In the genomic region with DNA sequence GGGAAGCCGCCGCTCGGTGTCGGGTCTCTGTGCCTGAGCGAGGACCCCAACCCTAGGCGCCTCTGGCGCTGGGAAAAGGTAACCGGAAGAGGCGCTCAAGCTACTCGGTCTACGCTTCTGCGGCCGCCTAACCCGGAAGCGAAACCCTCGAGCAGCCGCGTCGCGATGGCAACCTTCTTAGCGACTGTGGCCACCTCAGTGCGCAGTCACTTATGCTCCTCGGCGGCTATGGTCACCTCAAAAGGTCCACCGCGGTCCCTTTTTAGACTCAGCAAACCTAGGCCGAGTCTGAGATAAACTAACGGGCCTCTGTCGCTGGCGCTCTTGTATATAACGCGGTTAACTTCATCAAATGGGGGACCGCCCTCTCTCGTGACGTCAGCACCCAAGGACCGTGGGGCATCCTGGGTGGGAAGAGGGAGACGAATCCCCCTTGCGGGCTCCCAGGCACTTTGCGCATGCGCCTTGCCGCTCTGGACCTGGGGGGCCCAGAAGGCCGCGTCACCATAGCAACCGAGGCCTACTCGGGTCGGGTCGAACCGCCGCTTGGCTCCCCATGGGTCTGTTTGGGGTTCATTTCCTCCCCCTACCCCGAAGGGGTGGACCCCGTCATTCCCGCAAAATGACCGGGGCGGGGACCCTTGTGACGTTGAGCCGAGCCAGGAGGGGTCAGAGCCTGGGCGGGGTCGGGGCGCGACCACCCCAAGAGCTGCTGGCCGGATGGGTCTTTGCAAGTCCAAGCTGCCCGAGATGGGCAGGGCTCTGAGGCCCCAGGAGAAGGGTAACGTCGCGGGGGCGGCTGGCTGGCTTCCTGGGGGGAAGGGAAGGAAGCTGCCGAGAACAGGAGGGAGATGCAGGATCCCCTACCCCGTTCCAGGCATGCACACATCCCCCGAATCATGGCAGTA, we compare ENCODE assay signal across 1 cellular context.
TF ChIP-seq lines count a peak whose summit lies in the region.

A gene with protein sequence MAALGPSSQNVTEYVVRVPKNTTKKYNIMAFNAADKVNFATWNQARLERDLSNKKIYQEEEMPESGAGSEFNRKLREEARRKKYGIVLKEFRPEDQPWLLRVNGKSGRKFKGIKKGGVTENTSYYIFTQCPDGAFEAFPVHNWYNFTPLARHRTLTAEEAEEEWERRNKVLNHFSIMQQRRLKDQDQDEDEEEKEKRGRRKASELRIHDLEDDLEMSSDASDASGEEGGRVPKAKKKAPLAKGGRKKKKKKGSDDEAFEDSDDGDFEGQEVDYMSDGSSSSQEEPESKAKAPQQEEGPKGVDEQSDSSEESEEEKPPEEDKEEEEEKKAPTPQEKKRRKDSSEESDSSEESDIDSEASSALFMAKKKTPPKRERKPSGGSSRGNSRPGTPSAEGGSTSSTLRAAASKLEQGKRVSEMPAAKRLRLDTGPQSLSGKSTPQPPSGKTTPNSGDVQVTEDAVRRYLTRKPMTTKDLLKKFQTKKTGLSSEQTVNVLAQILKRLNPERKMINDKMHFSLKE (minus strand): TSS at position 91 of the 908 bp plus-strand sequence. CDS start 169 bp downstream, outside the sequence.

TF ChIP-seq in HEK293, 187 proteins besides CTCF, POLR2A, EP300 and RAD21 (continued from another document and continues in another):
- TF ChIP-seq, protein P1, sequence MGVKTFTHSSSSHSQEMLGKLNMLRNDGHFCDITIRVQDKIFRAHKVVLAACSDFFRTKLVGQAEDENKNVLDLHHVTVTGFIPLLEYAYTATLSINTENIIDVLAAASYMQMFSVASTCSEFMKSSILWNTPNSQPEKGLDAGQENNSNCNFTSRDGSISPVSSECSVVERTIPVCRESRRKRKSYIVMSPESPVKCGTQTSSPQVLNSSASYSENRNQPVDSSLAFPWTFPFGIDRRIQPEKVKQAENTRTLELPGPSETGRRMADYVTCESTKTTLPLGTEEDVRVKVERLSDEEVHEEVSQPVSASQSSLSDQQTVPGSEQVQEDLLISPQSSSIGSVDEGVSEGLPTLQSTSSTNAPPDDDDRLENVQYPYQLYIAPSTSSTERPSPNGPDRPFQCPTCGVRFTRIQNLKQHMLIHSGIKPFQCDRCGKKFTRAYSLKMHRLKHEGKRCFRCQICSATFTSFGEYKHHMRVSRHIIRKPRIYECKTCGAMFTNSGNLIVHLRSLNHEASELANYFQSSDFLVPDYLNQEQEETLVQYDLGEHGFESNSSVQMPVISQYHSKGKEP (tag by site-specific recombination; IDR thresholded peaks at IDR 0.05): no peak
- TF ChIP-seq ZFP3 (tag by site-specific recombination; IDR thresholded peaks at IDR 0.05; ENCODE audit: low read depth) (no peak), MYNN (tag by site-specific recombination; IDR thresholded peaks at IDR 0.05; ENCODE audit: borderline replicate concordance) (peak; percentile 60; the same call in 1 of the 2 replicates), ZBTB48 (tag by site-specific recombination; IDR thresholded peaks at IDR 0.05) (peak; percentile 90), PATZ1 (tag by site-specific recombination; IDR thresholded peaks at IDR 0.05) (peak; percentile 98), ZNF48 (tag by site-specific recombination; IDR thresholded peaks at IDR 0.05) (no peak), ZNF169 (tag by site-specific recombination; IDR thresholded peaks at IDR 0.05) (no peak), ZNF521 (tag by site-specific recombination; IDR thresholded peaks at IDR 0.05) (no peak), ZFP41 (tag by site-specific recombination; IDR thresholded peaks at IDR 0.05; ENCODE audit: borderline replicate concordance) (no peak), ZNF624 (tag by site-specific recombination; IDR thresholded peaks at IDR 0.05) (no peak), ZNF121 (tag by site-specific recombination; IDR thresholded peaks at IDR 0.05) (no peak), ZNF792 (tag by site-specific recombination; IDR thresholded peaks at IDR 0.05) (no peak), ZNF514 (tag by site-specific recombination; IDR thresholded peaks at IDR 0.05) (no peak), KLF1 (tag by site-specific recombination; IDR thresholded peaks at IDR 0.05) (peak; percentile 61; the same call in 1 of the 2 replicates), ZNF423 (tag by site-specific recombination; IDR thresholded peaks at IDR 0.05) (no peak), ZNF416 (tag by site-specific recombination; IDR thresholded peaks at IDR 0.05) (no peak), KLF9 (tag by site-specific recombination; IDR thresholded peaks at IDR 0.05; ENCODE audit: low read depth) (peak; percentile 68), ZNF677 (tag by site-specific recombination; IDR thresholded peaks at IDR 0.05) (no peak), ZNF132 (tag by site-specific recombination; IDR thresholded peaks at IDR 0.05; ENCODE audit: borderline replicate concordance) (no peak), ZNF530 (tag by site-specific recombination; IDR thresholded peaks at IDR 0.05; ENCODE audit: low read depth) (no peak), GFI1B (tag by site-specific recombination; IDR thresholded peaks at IDR 0.05) (no peak), EGR2 (tag by site-specific recombination; IDR thresholded peaks at IDR 0.05; ENCODE audit: low read depth) (0 out of 2 replicates have a peak, but pooled peaks have one; percentile 34), ZNF518A (tag by site-specific recombination; conservative IDR thresholded peaks at IDR 0.05; ENCODE audit: low read depth) (peak; percentile 87), SP2 (tag by site-specific recombination; IDR thresholded peaks at IDR 0.05) (peak; percentile 77), ZNF146 (tag by site-specific recombination; IDR thresholded peaks at IDR 0.05) (no peak), RBAK (tag by site-specific recombination; IDR thresholded peaks at IDR 0.05) (no peak), TCF7L2 (IDR thresholded peaks at IDR 0.05; ENCODE audit: borderline replicate concordance, low read depth, low read length) (no peak), ZFP69B (tag by site-specific recombination; IDR thresholded peaks at IDR 0.05) (peak; percentile 92), ZNF133 (tag by site-specific recombination; IDR thresholded peaks at IDR 0.05) (no peak), ZSCAN5A (tag by site-specific recombination; IDR thresholded peaks at IDR 0.05) (no peak), SCRT2 (tag by site-specific recombination; IDR thresholded peaks at IDR 0.05) (no peak), SP3 (tag by site-specific recombination; IDR thresholded peaks at IDR 0.05) (peak; percentile 72)
- TF ChIP-seq, protein P2, sequence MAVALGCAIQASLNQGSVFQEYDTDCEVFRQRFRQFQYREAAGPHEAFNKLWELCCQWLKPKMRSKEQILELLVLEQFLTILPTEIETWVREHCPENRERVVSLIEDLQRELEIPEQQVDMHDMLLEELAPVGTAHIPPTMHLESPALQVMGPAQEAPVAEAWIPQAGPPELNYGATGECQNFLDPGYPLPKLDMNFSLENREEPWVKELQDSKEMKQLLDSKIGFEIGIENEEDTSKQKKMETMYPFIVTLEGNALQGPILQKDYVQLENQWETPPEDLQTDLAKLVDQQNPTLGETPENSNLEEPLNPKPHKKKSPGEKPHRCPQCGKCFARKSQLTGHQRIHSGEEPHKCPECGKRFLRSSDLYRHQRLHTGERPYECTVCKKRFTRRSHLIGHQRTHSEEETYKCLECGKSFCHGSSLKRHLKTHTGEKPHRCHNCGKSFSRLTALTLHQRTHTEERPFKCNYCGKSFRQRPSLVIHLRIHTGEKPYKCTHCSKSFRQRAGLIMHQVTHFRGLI (tag by site-specific recombination; IDR thresholded peaks at IDR 0.05): no peak
- TF ChIP-seq, protein P3, sequence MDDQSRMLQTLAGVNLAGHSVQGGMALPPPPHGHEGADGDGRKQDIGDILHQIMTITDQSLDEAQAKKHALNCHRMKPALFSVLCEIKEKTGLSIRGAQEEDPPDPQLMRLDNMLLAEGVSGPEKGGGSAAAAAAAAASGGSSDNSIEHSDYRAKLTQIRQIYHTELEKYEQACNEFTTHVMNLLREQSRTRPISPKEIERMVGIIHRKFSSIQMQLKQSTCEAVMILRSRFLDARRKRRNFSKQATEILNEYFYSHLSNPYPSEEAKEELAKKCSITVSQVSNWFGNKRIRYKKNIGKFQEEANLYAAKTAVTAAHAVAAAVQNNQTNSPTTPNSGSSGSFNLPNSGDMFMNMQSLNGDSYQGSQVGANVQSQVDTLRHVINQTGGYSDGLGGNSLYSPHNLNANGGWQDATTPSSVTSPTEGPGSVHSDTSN (CRISPR knock-in tag; IDR thresholded peaks at IDR 0.05): no peak
- TF ChIP-seq, protein P4, sequence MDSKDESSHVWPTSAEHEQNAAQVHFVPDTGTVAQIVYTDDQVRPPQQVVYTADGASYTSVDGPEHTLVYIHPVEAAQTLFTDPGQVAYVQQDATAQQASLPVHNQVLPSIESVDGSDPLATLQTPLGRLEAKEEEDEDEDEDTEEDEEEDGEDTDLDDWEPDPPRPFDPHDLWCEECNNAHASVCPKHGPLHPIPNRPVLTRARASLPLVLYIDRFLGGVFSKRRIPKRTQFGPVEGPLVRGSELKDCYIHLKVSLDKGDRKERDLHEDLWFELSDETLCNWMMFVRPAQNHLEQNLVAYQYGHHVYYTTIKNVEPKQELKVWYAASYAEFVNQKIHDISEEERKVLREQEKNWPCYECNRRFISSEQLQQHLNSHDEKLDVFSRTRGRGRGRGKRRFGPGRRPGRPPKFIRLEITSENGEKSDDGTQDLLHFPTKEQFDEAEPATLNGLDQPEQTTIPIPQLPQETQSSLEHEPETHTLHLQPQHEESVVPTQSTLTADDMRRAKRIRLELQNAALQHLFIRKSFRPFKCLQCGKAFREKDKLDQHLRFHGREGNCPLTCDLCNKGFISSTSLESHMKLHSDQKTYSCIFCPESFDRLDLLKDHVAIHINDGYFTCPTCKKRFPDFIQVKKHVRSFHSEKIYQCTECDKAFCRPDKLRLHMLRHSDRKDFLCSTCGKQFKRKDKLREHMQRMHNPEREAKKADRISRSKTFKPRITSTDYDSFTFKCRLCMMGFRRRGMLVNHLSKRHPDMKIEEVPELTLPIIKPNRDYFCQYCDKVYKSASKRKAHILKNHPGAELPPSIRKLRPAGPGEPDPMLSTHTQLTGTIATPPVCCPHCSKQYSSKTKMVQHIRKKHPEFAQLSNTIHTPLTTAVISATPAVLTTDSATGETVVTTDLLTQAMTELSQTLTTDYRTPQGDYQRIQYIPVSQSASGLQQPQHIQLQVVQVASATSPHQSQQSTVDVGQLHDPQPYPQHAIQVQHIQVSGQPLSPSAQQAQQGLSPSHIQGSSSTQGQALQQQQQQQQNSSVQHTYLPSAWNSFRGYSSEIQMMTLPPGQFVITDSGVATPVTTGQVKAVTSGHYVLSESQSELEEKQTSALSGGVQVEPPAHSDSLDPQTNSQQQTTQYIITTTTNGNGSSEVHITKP (tag by site-specific recombination; IDR thresholded peaks at IDR 0.05): peak; percentile 97
- TF ChIP-seq, protein P5, sequence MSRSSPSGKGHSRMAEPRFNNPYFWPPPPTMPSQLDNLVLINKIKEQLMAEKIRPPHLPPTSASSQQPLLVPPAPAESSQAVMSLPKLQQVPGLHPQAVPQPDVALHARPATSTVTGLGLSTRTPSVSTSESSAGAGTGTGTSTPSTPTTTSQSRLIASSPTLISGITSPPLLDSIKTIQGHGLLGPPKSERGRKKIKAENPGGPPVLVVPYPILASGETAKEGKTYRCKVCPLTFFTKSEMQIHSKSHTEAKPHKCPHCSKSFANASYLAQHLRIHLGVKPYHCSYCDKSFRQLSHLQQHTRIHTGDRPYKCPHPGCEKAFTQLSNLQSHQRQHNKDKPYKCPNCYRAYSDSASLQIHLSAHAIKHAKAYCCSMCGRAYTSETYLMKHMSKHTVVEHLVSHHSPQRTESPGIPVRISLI (tag by site-specific recombination; IDR thresholded peaks at IDR 0.05): no peak
